24 cellular contexts compared by ENCODE assay signal in the genomic region with DNA sequence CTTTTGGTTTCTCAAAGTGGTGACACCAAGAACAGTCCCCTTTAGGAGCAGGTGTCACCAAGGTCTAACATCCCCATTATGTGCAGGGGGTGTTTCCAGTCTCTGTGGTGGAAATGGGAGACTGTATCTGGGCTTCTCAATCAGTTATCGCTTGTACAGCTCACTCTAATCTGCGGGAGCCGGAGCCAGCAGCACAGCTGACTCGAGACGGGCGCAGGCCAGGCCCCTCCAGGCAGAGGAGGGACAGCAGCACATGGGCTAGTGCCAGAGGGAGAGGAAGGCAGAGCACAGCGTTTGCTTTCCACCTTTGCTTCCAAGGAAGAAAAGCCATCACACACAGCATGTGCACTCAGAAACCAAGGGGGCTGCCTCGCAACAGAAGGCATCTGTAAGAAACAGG.
A peak's percentile ranks its signal among the peaks of the same experiment; 100 is the strongest.
DNase-seq lines count a peak whose midpoint lies in the region; TF ChIP-seq lines count a peak whose summit lies in the region.
"Had no signal": no experiment of that assay in that cellular context is flagged by ENCODE, and none has a peak within 500 bp of the region (broad histone marks: within the 10 kb centered on the region; RNA-seq: fewer than 3 reads in every experiment).

No MANE protein-coding gene starts in this region.

- H3K4me1 ChIP-seq in OCI-LY3 (ENCODE audit: low read length): peaks cover 12% of the 10 kb centered on the region
- H3K4me1 ChIP-seq: SJCRH30, upper lobe of right lung had no signal

- H3K9me3 Mint-ChIP-seq in dendritic cell treated with granulocyte-macrophage colony-stimulating factor and Interleukin-4, amounts not matched to agents 40 ng/mL and 50 ng/mL, for 4 days: no peaks in the 10 kb centered on the region
- H3K9me3 Mint-ChIP-seq: activated T-helper 1 cell treated with anti-CD3 and anti-CD28 coated beads, Interleukin-12 subunit alpha, Interleukin-12 subunit beta, Interleukin-2, Interleukin-4 antibody, amounts not matched to agents 30 ng/mL and 10 ng/mL and 1 ng/mL, durations not matched to agents 14 hours and 24 hours and 36 hours; nephron had no signal

- POLR2A ChIA-PET in AG04450 (lab: Yijun Ruan, JAX): interaction anchor here (0.6 to 1.2 kb wide), 3 partner anchors 10 to 91 kb away, joined by 3 to 4 read pairs (median 4); no protein-coding TSS in a partner anchor

- H3K27ac Mint-ChIP-seq in dendritic cell treated with granulocyte-macrophage colony-stimulating factor and Interleukin-4, amounts not matched to agents 40 ng/mL and 50 ng/mL, for 4 days: peak overlapping the region; percentile 90
- H3K27ac Mint-ChIP-seq: activated naive CD8-positive, alpha-beta T cell; activated T-helper 1 cell treated with anti-CD3 and anti-CD28 coated beads, Interleukin-12 subunit alpha, Interleukin-12 subunit beta, Interleukin-2, Interleukin-4 antibody, amounts not matched to agents 30 ng/mL and 10 ng/mL and 1 ng/mL, durations not matched to agents 14 hours and 24 hours and 36 hours; B cell; nephron had no signal

- intact Hi-C loops in dendritic cell treated with granulocyte-macrophage colony-stimulating factor and Interleukin-4, amounts not matched to agents 40 ng/mL and 50 ng/mL, for 4 days (cut with micrococcal nuclease): no loop called here

- H3K27me3 ChIP-seq in AG04450 (ENCODE audit: control insufficient read depth, insufficient read depth, low read length): no peaks in the 10 kb centered on the region
- no peaks in the 10 kb centered on the region for H3K27me3 ChIP-seq in OCI-LY3 (ENCODE audit: low read depth, low read length)
- H3K27me3 ChIP-seq: ascending aorta, SJCRH30, upper lobe of right lung had no signal

- no peak overlapping the region for H3K4me3 Mint-ChIP-seq in dendritic cell treated with granulocyte-macrophage colony-stimulating factor and Interleukin-4, amounts not matched to agents 40 ng/mL and 50 ng/mL, for 4 days
- H3K4me3 Mint-ChIP-seq: activated naive CD8-positive, alpha-beta T cell; activated T-helper 1 cell treated with anti-CD3 and anti-CD28 coated beads, Interleukin-12 subunit alpha, Interleukin-12 subunit beta, Interleukin-2, Interleukin-4 antibody, amounts not matched to agents 30 ng/mL and 10 ng/mL and 1 ng/mL, durations not matched to agents 14 hours and 24 hours and 36 hours; B cell; nephron had no signal

- no peaks in the 10 kb centered on the region for H3K36me3 ChIP-seq in OCI-LY3 (replicated peaks; ENCODE audit: low read depth, low read length)
- H3K36me3 ChIP-seq: SJCRH30 had no signal

- H3K4me3 ChIP-seq in AG04450 (ENCODE audit: low read depth, low read length): no peak overlapping the region
- H3K4me3 ChIP-seq in OCI-LY3 (ENCODE audit: low read length): peak overlapping the region; percentile 49
- H3K4me3 ChIP-seq: ascending aorta, GM23248, SJCRH30, upper lobe of right lung had no signal

- peaks cover 36% of the 10 kb centered on the region for H3K4me1 Mint-ChIP-seq in dendritic cell treated with granulocyte-macrophage colony-stimulating factor and Interleukin-4, amounts not matched to agents 40 ng/mL and 50 ng/mL, for 4 days (ENCODE audit: low read depth)
- H3K4me1 Mint-ChIP-seq: B cell, nephron had no signal

- H3K4me2 ChIP-seq in OCI-LY3 (ENCODE audit: low read length): peak overlapping the region; percentile 76

- no peaks in the 10 kb centered on the region for H3K79me2 ChIP-seq in OCI-LY3 (ENCODE audit: low read length)

- DNase-seq in AG04450 (ENCODE audit: low read depth, low spot score) (no peak), myocyte (ENCODE audit: low read depth) (peak; percentile 79), ecto neural progenitor cell (ENCODE audit: low spot score) (no peak), medulla oblongata (ENCODE audit: extremely low spot score) (no peak), SIG-M5 (lab: John Stamatoyannopoulos, UW) (no peak)
- no peak for DNase-seq in stimulated activated CD4-positive, alpha-beta T cell treated with anti-CD3 and anti-CD28 coated beads, Interleukin-4, amount 100 ng/mL, for 1 hour
- DNase-seq: GF-D8; KG1; NCI-H146; NCI-H2171; NCI-H524; SJCRH30; stimulated activated CD4-positive, alpha-beta T cell treated with anti-CD3 and anti-CD28 coated beads, Interleukin-1b, Interleukin-23, amount 100 ng/mL, for 48 hours; substantia nigra; upper lobe of right lung had no signal

- TF ChIP-seq CTCF in AG04450 (IDR thresholded peaks at IDR 0.05; ENCODE audit: low read depth, low read length): no peak
- no peak for TF ChIP-seq CTCF in OCI-LY3 (IDR thresholded peaks at IDR 0.05; ENCODE audit: low read depth, low read length)

- no peaks in the 10 kb centered on the region for H3K27me3 Mint-ChIP-seq in dendritic cell treated with granulocyte-macrophage colony-stimulating factor and Interleukin-4, amounts not matched to agents 40 ng/mL and 50 ng/mL, for 4 days
- H3K27me3 Mint-ChIP-seq: activated naive CD8-positive, alpha-beta T cell; B cell had no signal

- CTCF ChIA-PET in AG04450 (lab: Charles Lee): interaction anchor here (1.4 kb wide), 1 partner anchor 32 kb away, joined by 4 read pairs; no protein-coding TSS in a partner anchor

- 0 out of 2 replicates have a peak overlapping the region, but pooled peaks have one; percentile 58 for H2AFZ ChIP-seq in OCI-LY3 (ENCODE audit: low read depth, low read length)
- H2AFZ ChIP-seq: GM23248 had no signal

- peaks cover 2% of the 10 kb centered on the region for H3K9me3 ChIP-seq in AG04450 (ENCODE audit: control insufficient read depth, insufficient read depth, low read length)
- no peaks in the 10 kb centered on the region for H3K9me3 ChIP-seq in OCI-LY3 (ENCODE audit: insufficient read depth, low read length)
- H3K9me3 ChIP-seq: ascending aorta, SJCRH30, upper lobe of right lung had no signal

- peaks cover 17% of the 10 kb centered on the region for H3K36me3 Mint-ChIP-seq in dendritic cell treated with granulocyte-macrophage colony-stimulating factor and Interleukin-4, amounts not matched to agents 40 ng/mL and 50 ng/mL, for 4 days (ENCODE audit: low read depth)

- no peak overlapping the region for H3K9ac ChIP-seq in OCI-LY3 (ENCODE audit: low read length)
- H3K9ac ChIP-seq: GM23248 had no signal

- peak overlapping the region; percentile 84 for H3K27ac ChIP-seq in AG04450 (ENCODE audit: low read depth, low read length)
- H3K27ac ChIP-seq in OCI-LY3 (ENCODE audit: low read length): no peak overlapping the region
- H3K27ac ChIP-seq: ascending aorta, epithelial cell of prostate, GM23248, SJCRH30, upper lobe of right lung had no signal

- no peaks in the 10 kb centered on the region for H4K20me1 ChIP-seq in OCI-LY3 (ENCODE audit: insufficient read depth, low read length)
